Comparison of ENCODE assay signal across 1 cellular context in genomic region chr19:33778089-33778791, GRCh38.
A peak's percentile ranks its signal among the peaks of the same experiment; 100 is the strongest.
TF ChIP-seq lines count a peak whose summit lies in the region.

No MANE protein-coding gene starts in this region.

TF ChIP-seq in HepG2, 621 proteins besides CTCF, POLR2A, EP300 and RAD21 (continued from another document and continues in another):
- TF ChIP-seq ZNF740 (CRISPR knock-in tag; IDR thresholded peaks at IDR 0.05) (no peak), CHD2 (IDR thresholded peaks at IDR 0.05; ENCODE audit: low read depth, low read length) (no peak), MEF2D (CRISPR knock-in tag; IDR thresholded peaks at IDR 0.05) (no peak), PRDM15 (CRISPR knock-in tag; IDR thresholded peaks at IDR 0.05) (no peak), E2F5 (CRISPR knock-in tag; conservative IDR thresholded peaks at IDR 0.05) (no peak), HDAC1 (CRISPR knock-in tag; IDR thresholded peaks at IDR 0.05) (no peak), DZIP1 (CRISPR knock-in tag; IDR thresholded peaks at IDR 0.05) (no peak), HOXA9 (CRISPR knock-in tag; IDR thresholded peaks at IDR 0.05; ENCODE audit: borderline replicate concordance) (no peak), SP5 (CRISPR knock-in tag; IDR thresholded peaks at IDR 0.05; ENCODE audit: borderline replicate concordance, low read depth) (no peak), ZNF329 (CRISPR knock-in tag; IDR thresholded peaks at IDR 0.05; ENCODE audit: low read depth) (no peak), NR0B2 (CRISPR knock-in tag; IDR thresholded peaks at IDR 0.05) (no peak), ZNF431 (CRISPR knock-in tag; IDR thresholded peaks at IDR 0.05; ENCODE audit: borderline replicate concordance, low read depth) (no peak), ZBTB26 (CRISPR knock-in tag; IDR thresholded peaks at IDR 0.05; ENCODE audit: borderline replicate concordance) (peak; percentile 42; the same call in 1 of the 2 replicates), ZNF577 (CRISPR knock-in tag; IDR thresholded peaks at IDR 0.05; ENCODE audit: borderline replicate concordance, low read depth) (no peak), ZNF710 (CRISPR knock-in tag; IDR thresholded peaks at IDR 0.05; ENCODE audit: borderline replicate concordance) (0 out of 2 replicates have a peak, but pooled peaks have one; percentile 51), ZGPAT (CRISPR knock-in tag; IDR thresholded peaks at IDR 0.05) (peak; percentile 62; the same call in 1 of the 2 replicates), FOXA3 (CRISPR knock-in tag; IDR thresholded peaks at IDR 0.05) (0 out of 2 replicates have a peak, but pooled peaks have one; percentile 20), PITX1 (CRISPR knock-in tag; IDR thresholded peaks at IDR 0.05) (no peak), AKNA (CRISPR knock-in tag; IDR thresholded peaks at IDR 0.05; ENCODE audit: borderline replicate concordance) (no peak), WIZ (CRISPR knock-in tag; IDR thresholded peaks at IDR 0.05) (no peak; the same call in 1 of the 2 replicates), DRAP1 (CRISPR knock-in tag; IDR thresholded peaks at IDR 0.05) (no peak), PATZ1 (CRISPR knock-in tag; IDR thresholded peaks at IDR 0.05) (peak; percentile 57), CSRNP2 (CRISPR knock-in tag; conservative IDR thresholded peaks at IDR 0.05; ENCODE audit: low read depth) (no peak), SNAI1 (CRISPR knock-in tag; IDR thresholded peaks at IDR 0.05; ENCODE audit: borderline replicate concordance) (no peak), ZBTB20 (CRISPR knock-in tag; IDR thresholded peaks at IDR 0.05; ENCODE audit: borderline replicate concordance, low read depth) (no peak), PLRG1 (conservative IDR thresholded peaks at IDR 0.05) (no peak), RBFOX2 (IDR thresholded peaks at IDR 0.05; ENCODE audit: low read depth, low read length) (no peak), SAP130 (CRISPR knock-in tag; IDR thresholded peaks at IDR 0.05; ENCODE audit: low read depth) (no peak), XRCC5 (optimal IDR thresholded peaks at IDR 0.05; ENCODE audit: low read length) (peak; percentile 99), ZBTB3 (CRISPR knock-in tag; IDR thresholded peaks at IDR 0.05; ENCODE audit: borderline replicate concordance, low read depth) (no peak), FOXC1 (CRISPR knock-in tag; IDR thresholded peaks at IDR 0.05; ENCODE audit: borderline replicate concordance) (peak; percentile 89; the same call in 1 of the 2 replicates), REXO4 (CRISPR knock-in tag; IDR thresholded peaks at IDR 0.05; ENCODE audit: borderline replicate concordance) (no peak), ZNF781 (CRISPR knock-in tag; IDR thresholded peaks at IDR 0.05; ENCODE audit: borderline replicate concordance, not compliant biosample characterization) (no peak)
